ENCODE assay signal across 7 cellular contexts in the genomic region with DNA sequence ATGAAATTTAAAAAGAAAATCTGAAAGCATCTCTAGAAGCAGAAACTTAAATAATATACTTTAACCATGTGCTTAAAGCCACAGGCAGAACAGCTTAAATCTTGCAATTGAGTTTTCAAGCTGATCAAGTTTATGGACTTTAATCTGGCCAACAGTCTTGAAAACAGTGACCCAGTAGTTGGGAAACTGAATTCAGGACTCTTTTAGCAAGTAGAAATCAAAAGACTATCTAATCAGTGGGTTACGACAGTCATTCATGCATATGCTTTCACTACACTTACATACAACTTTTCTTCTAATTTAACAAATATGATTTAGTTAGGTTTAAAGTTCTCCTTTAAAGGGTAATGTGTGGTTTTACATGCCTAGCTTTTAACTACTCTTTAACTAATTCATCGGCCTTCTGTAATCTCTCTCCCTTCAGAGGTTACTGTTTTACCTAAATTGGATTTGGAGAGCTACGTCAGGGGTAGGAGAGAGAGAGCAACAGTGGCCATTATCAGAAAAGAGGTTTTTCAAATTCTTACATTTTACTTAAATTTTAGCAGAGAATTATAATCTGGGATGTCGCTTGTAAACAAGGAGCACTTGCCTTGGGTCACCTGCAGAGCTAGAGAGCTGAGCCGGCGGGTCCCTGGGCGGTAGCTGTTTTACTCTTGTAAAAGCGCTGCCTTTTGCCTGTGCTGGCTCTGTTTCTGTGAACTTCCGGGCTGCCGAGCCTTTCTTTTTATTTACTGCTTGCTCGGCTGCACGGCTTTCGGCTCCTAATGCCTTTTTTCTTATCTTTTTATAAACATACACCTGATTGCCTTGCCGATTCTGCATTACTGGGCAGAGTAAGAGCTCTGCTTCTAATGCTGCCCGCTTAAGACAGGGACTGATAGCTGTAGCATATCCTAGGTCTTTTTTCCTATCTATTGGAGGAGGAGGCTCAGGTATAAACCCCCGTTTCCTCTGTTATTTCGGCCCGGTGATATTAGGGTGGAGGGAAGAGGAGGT. TPM values are rescaled to one million over a fixed set of nuclear protein-coding genes. Genes with fewer than 3 reads are reported as not detected.
DNase-seq lines count a peak whose midpoint lies in the region; ATAC-seq and TF ChIP-seq lines count a peak whose summit lies in the region.

No MANE protein-coding gene starts in this region.

- CTCF ChIA-PET in Panc1 (lab: Charles Lee), result no interaction called here

- POLR2A ChIA-PET in Panc1 (lab: Charles Lee), result interaction anchor here (0.6 kb wide), 1 partner anchor 1260 kb away, joined by 3 read pairs; no protein-coding TSS in a partner anchor

- no peak for TF ChIP-seq CTCF in Panc1 (IDR thresholded peaks at IDR 0.05)
- no peak for TF ChIP-seq CTCF in hepatocyte (IDR thresholded peaks at IDR 0.05; ENCODE audit: poor library complexity)

- peaks cover 6% of the 10 kb centered on the region; the same call in 1 of the 2 replicates for H3K4me1 ChIP-seq in Panc1 (ENCODE audit: control insufficient read depth, insufficient read depth, low read length)
- peaks cover 7% of the 10 kb centered on the region for H3K4me1 ChIP-seq in hepatocyte (ENCODE audit: insufficient read depth)
- H3K4me1 ChIP-seq in skeletal muscle tissue (ENCODE audit: control insufficient read depth in 3 of 3, insufficient read depth in 3 of 3, low read length in 3 of 3), result peaks cover 5 to 7% (median 5%) of the 10 kb centered on the region in 3 donors

- no peaks in the 10 kb centered on the region for H3K9me2 ChIP-seq in hepatocyte (replicated peaks; ENCODE audit: insufficient read depth)

- DNase-seq in Panc1 (ENCODE audit: low read depth, low spot score) (no peak), hepatocyte (ENCODE audit: low spot score) (peak; percentile 73), foreskin melanocyte (no peak)
- DNase-seq in activated naive CD4-positive, alpha-beta T cell treated with anti-CD3 and anti-CD28 coated beads, Interleukin-2, amount 50 U/mL, for 16 hours, result peak; percentile 57

- intact Hi-C loops in Panc1 (cut with micrococcal nuclease; ENCODE audit: unreplicated experiment), result no loop called here

- in situ Hi-C loops in Panc1 (cut with HindIII; ENCODE audit: low pct_unique_long_range_greater_than_20kb, low sequenced_read_pairs), result no loop called here

- H3K4me2 ChIP-seq in hepatocyte, result peak overlapping the region; percentile 82

- H3K27ac ChIP-seq in Panc1 (ENCODE audit: low read length) (no peak overlapping the region), hepatocyte (peak overlapping the region; percentile 96), skeletal muscle tissue (ENCODE audit: low read depth, low read length) (no peak overlapping the region)

- no TSS peak for BruUV-seq in Panc1 (replicated peaks; lab: Mats Ljungman, UMichigan)

- 6% methylated on average over 18 of the region's 18 CpGs for WGBS in hepatocyte (ENCODE audit: low lambda C conversion rate, missing lambda C conversion rate)

- H3K27me3 ChIP-seq in Panc1 (ENCODE audit: control insufficient read depth, insufficient read depth, low read length) (peaks cover 15% of the 10 kb centered on the region), hepatocyte (peaks cover 4% of the 10 kb centered on the region), skeletal muscle tissue (ENCODE audit: control insufficient read depth in 3 of 3, insufficient read depth in 3 of 3, low read length in 3 of 3) (peaks cover 2 to 15% (median 12%) of the 10 kb centered on the region in 3 donors)

- ATAC-seq in GM18870 (IDR thresholded peaks at IDR 0.05; ENCODE audit: unreplicated experiment), result peak; percentile 63
- ATAC-seq in HG02938 (IDR thresholded peaks at IDR 0.05; ENCODE audit: unreplicated experiment), result peak; percentile 70
- peak; percentile 77 for ATAC-seq in Panc1

- no peaks in the 10 kb centered on the region for H4K20me1 ChIP-seq in hepatocyte (ENCODE audit: insufficient read depth, poor library complexity, severe bottlenecking)

- H3K4me3 ChIP-seq in Panc1 (ENCODE audit: low read depth in 2 of 2, low read length in 2 of 2), result peak overlapping the region; percentile 17 to 42
- H3K4me3 ChIP-seq in hepatocyte, result peak overlapping the region; percentile 34
- peak overlapping the region; percentile 37 to 63 (median 60) for H3K4me3 ChIP-seq in skeletal muscle tissue (ENCODE audit: low read length in 3 of 3)

- H3K9ac ChIP-seq in skeletal muscle tissue (ENCODE audit: low read depth in 1 of 3, low read length in 3 of 3), result peak overlapping the region; percentile 46 to 64 (median 57)

- H3K36me3 ChIP-seq in Panc1 (ENCODE audit: control insufficient read depth, insufficient read depth, low read length) (no peaks in the 10 kb centered on the region), hepatocyte (replicated peaks; ENCODE audit: insufficient read depth, low read depth) (no peaks in the 10 kb centered on the region), skeletal muscle tissue (ENCODE audit: control insufficient read depth in 3 of 3, insufficient read depth in 3 of 3, low read length in 3 of 3) (no peaks in the 10 kb centered on the region)

- no peaks in the 10 kb centered on the region for H3K79me2 ChIP-seq in hepatocyte

- H3K9me3 ChIP-seq in Panc1 (ENCODE audit: control insufficient read depth, insufficient read depth, low read depth, low read length), result no peaks in the 10 kb centered on the region
- H3K9me3 ChIP-seq in hepatocyte (ENCODE audit: low read depth), result no peaks in the 10 kb centered on the region
- H3K9me3 ChIP-seq in skeletal muscle tissue (ENCODE audit: control insufficient read depth in 3 of 3, low read length in 3 of 3), result no peaks in the 10 kb centered on the region

- peak overlapping the region; percentile 54 for H2AFZ ChIP-seq in hepatocyte

RNA-seq across cellular contexts. Expression of a gene that starts 17.4 kb away (rescaled TPM):
- total RNA-seq in Panc1 (2021; ENCODE audit: unreplicated experiment) (1.1 TPM), hepatocyte (282 and 304 TPM in 2 replicates), skeletal muscle tissue (34.4 TPM)
- polyA plus RNA-seq in Panc1 (2012; ENCODE audit: insufficient read length), result not detected
- polyA plus RNA-seq in hepatocyte, result 129 and 170 TPM in 2 replicates

RNA-seq across cellular contexts. Expression of a gene that starts 28.8 kb away (rescaled TPM):
- total RNA-seq in Panc1 (2021; ENCODE audit: unreplicated experiment) (20.9 TPM), hepatocyte (47.2 and 58.2 TPM in 2 replicates), skeletal muscle tissue (10.4 TPM)
- 9.8 TPM for polyA plus RNA-seq in Panc1 (2012; ENCODE audit: insufficient read length)
- polyA plus RNA-seq in hepatocyte, result 16.2 and 25.2 TPM in 2 replicates

Comparison
In these comparisons a context has a peak if more than half of its experiments do, and no peak if none do; other contexts are left out.
1. DNase-seq: peak in activated naive CD4-positive, alpha-beta T cell treated with anti-CD3 and anti-CD28 coated beads, Interleukin-2, amount 50 U/mL, for 16 hours (single experiment) and hepatocyte (single experiment); none in Panc1 (single experiment) and foreskin melanocyte (single experiment).
2. RNA of a gene that starts 17.4 kb away (total RNA-seq): 282 to 304 TPM in hepatocyte and 34.4 TPM in skeletal muscle tissue (single experiment); 1.1 TPM in Panc1 (single experiment); every median in the first group is over 10 times any median in the second.
3. Peak in every context shown above with its lines, with median percentiles within 50 percentile points of each other: ATAC-seq and H3K4me3 ChIP-seq.